8 cellular contexts compared by ENCODE assay signal in the genomic region with DNA sequence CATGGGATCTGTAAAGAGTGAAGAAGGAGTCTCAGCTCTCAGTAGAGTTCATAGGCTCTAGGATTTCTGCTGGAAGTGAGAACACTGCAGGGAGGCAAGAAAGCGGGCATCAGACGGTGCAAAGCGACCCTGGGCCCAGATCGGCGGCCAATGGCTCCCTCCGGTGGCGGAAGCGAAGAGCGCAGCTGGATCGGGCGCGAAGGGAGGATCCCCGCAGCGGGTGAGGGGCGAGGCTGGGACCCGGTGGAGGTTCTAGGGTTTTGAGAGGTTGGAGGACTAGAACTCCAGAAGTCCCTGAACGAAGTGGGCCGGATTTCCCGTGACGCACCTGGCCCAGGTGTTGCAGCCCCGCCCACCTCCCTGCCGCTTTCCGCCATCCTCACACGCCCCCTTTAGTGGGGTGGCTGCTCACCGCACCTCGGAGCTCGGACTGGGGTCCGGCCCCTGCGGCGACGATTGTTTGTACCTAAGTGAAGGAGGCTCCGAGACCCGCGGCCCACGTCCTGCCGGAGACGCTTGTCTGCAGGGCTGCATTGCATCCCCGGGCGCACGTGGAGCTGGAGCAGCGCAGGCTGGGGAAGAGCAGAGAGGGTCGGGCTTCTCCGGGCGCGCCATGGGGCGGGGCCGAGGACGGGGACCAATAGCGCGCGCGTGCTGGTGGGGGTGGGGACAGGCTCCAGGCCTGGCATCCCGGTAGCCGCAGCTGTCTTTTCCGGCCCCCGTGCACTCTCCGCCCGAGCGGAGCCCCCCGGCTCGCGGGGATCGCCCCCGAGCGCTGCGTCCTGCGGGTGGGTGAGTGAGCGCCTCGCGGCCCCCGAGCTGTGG. TPM values are rescaled to one million over a fixed set of nuclear protein-coding genes. Genes with fewer than 3 reads are reported as not detected.
DNase-seq lines count a peak whose midpoint lies in the region; ATAC-seq and TF ChIP-seq lines count a peak whose summit lies in the region.

A gene with protein sequence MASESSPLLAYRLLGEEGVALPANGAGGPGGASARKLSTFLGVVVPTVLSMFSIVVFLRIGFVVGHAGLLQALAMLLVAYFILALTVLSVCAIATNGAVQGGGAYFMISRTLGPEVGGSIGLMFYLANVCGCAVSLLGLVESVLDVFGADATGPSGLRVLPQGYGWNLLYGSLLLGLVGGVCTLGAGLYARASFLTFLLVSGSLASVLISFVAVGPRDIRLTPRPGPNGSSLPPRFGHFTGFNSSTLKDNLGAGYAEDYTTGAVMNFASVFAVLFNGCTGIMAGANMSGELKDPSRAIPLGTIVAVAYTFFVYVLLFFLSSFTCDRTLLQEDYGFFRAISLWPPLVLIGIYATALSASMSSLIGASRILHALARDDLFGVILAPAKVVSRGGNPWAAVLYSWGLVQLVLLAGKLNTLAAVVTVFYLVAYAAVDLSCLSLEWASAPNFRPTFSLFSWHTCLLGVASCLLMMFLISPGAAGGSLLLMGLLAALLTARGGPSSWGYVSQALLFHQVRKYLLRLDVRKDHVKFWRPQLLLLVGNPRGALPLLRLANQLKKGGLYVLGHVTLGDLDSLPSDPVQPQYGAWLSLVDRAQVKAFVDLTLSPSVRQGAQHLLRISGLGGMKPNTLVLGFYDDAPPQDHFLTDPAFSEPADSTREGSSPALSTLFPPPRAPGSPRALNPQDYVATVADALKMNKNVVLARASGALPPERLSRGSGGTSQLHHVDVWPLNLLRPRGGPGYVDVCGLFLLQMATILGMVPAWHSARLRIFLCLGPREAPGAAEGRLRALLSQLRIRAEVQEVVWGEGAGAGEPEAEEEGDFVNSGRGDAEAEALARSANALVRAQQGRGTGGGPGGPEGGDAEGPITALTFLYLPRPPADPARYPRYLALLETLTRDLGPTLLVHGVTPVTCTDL (plus strand): TSS at position 666 of the 825 bp plus-strand sequence. CDS start 1,485 bp downstream, outside the sequence.

- DNase-seq in NCI-H146 (lab: John Stamatoyannopoulos, UW) (peak; percentile 90), amniotic epithelial cell (ENCODE audit: low read depth) (peak; percentile 83), left ventricle myocardium inferior (peak; percentile 92), progenitor cell of endocrine pancreas (ENCODE audit: low spot score, unreplicated experiment) (peak; percentile 89), upper lobe of right lung (peak; percentile 96)

- ATAC-seq in HG02763 (IDR thresholded peaks at IDR 0.05; ENCODE audit: unreplicated experiment) (peak; percentile 92), upper lobe of right lung (peak; percentile 98)

- no peaks in the 10 kb centered on the region for H3K9me3 ChIP-seq in left ventricle myocardium inferior (replicated peaks)
- H3K9me3 ChIP-seq in upper lobe of right lung, result no peaks in the 10 kb centered on the region

- peaks cover 14% of the 10 kb centered on the region for H3K4me1 Mint-ChIP-seq in T-helper 1 cell treated with Interleukin-12 subunit alpha and Interleukin-12 subunit beta and Interleukin-4 antibody, amounts not matched to agents 30 μg/mL and 1 μg/mL, for 36 hours (ENCODE audit: low read depth)
- H3K4me1 Mint-ChIP-seq in progenitor cell of endocrine pancreas (ENCODE audit: low read depth), result peaks cover 5% of the 10 kb centered on the region

- no peaks in the 10 kb centered on the region for H3K36me3 ChIP-seq in left ventricle myocardium inferior
- peaks cover 5% of the 10 kb centered on the region for H3K36me3 ChIP-seq in upper lobe of right lung

- peak; percentile 90 for TF ChIP-seq CTCF in GM12872 (IDR thresholded peaks at IDR 0.05; ENCODE audit: insufficient read depth, low read depth, low read length)
- peak; percentile 96 for TF ChIP-seq CTCF in left ventricle myocardium inferior (IDR thresholded peaks at IDR 0.05; ENCODE audit: borderline replicate concordance)
- TF ChIP-seq CTCF in progenitor cell of endocrine pancreas (IDR thresholded peaks at IDR 0.05; ENCODE audit: unreplicated experiment), result peak; percentile 96
- peak; percentile 96 for TF ChIP-seq CTCF in upper lobe of right lung (IDR thresholded peaks at IDR 0.05)

- no peaks in the 10 kb centered on the region for H3K27me3 ChIP-seq in left ventricle myocardium inferior (ENCODE audit: low read depth)
- H3K27me3 ChIP-seq in upper lobe of right lung, result no peaks in the 10 kb centered on the region

- peaks cover 8% of the 10 kb centered on the region for H3K36me3 Mint-ChIP-seq in T-helper 1 cell treated with Interleukin-12 subunit alpha and Interleukin-12 subunit beta and Interleukin-4 antibody, amounts not matched to agents 30 μg/mL and 1 μg/mL, for 36 hours (ENCODE audit: low read depth)
- H3K36me3 Mint-ChIP-seq in progenitor cell of endocrine pancreas (ENCODE audit: insufficient read depth), result peaks cover 2% of the 10 kb centered on the region

- H3K27ac Mint-ChIP-seq in T-helper 1 cell treated with Interleukin-12 subunit alpha and Interleukin-12 subunit beta and Interleukin-4 antibody, amounts not matched to agents 30 μg/mL and 1 μg/mL, for 36 hours, result peak within 1 kb of the TSS; percentile 57
- H3K27ac Mint-ChIP-seq in progenitor cell of endocrine pancreas, result peak within 1 kb of the TSS; percentile 82

- intact Hi-C loops in left ventricle myocardium inferior (cut with micrococcal nuclease), result loop anchor here (5.0 kb wide), 1 partner anchor 45 kb away; no protein-coding TSS in a partner anchor
- intact Hi-C loops in upper lobe of right lung (cut with DNase I), result loop anchor here (5.0 to 10.0 kb wide), 2 partner anchors 50 to 147 kb away; a partner anchor contains a TSS

- H3K4me3 Mint-ChIP-seq in T-helper 1 cell treated with Interleukin-12 subunit alpha and Interleukin-12 subunit beta and Interleukin-4 antibody, amounts not matched to agents 30 μg/mL and 1 μg/mL, for 36 hours, result peak within 1 kb of the TSS; percentile 92
- H3K4me3 Mint-ChIP-seq in progenitor cell of endocrine pancreas (ENCODE audit: low read depth), result peak within 1 kb of the TSS; percentile 84

- H3K4me3 ChIP-seq in left ventricle myocardium inferior (peak within 1 kb of the TSS; percentile 81), upper lobe of right lung (peak within 1 kb of the TSS; percentile 90)

- H3K9me3 Mint-ChIP-seq in T-helper 1 cell treated with Interleukin-12 subunit alpha and Interleukin-12 subunit beta and Interleukin-4 antibody, amounts not matched to agents 30 μg/mL and 1 μg/mL, for 36 hours, result no peaks in the 10 kb centered on the region
- H3K9me3 Mint-ChIP-seq in progenitor cell of endocrine pancreas (ENCODE audit: low read depth), result no peaks in the 10 kb centered on the region

- H3K27ac ChIP-seq in left ventricle myocardium inferior (replicated peaks), result peak within 1 kb of the TSS; percentile 83
- peak within 1 kb of the TSS; percentile 47 for H3K27ac ChIP-seq in upper lobe of right lung

- H3K27me3 Mint-ChIP-seq in T-helper 1 cell treated with Interleukin-12 subunit alpha and Interleukin-12 subunit beta and Interleukin-4 antibody, amounts not matched to agents 30 μg/mL and 1 μg/mL, for 36 hours (ENCODE audit: low read depth), result no peaks in the 10 kb centered on the region
- H3K27me3 Mint-ChIP-seq in progenitor cell of endocrine pancreas, result no peaks in the 10 kb centered on the region

- H3K4me1 ChIP-seq in left ventricle myocardium inferior, result peaks cover 18% of the 10 kb centered on the region
- no peaks in the 10 kb centered on the region for H3K4me1 ChIP-seq in upper lobe of right lung

RNA-seq across cellular contexts. Expression of the gene that starts here (rescaled TPM):
- total RNA-seq in left ventricle myocardium inferior, result 10.9 TPM
- 57.9 and 62.6 TPM in 2 replicates for total RNA-seq in progenitor cell of endocrine pancreas
- 39.2 TPM for total RNA-seq in upper lobe of right lung

Comparison
In these comparisons a context has a peak if more than half of its experiments do, and no peak if none do; other contexts are left out.
1. Peak in every context shown above with its lines: DNase-seq, ATAC-seq, H3K4me3 ChIP-seq and H3K27ac ChIP-seq.